In genomic region chr4:172225457-172225856, GRCh38 we compare ENCODE assay signal across 6 cellular contexts.
"Had no signal": no experiment of that assay in that cellular context is flagged by ENCODE, and none has a peak within 500 bp of the region (broad histone marks: within the 10 kb centered on the region; RNA-seq: fewer than 3 reads in every experiment).

No MANE protein-coding gene starts in this region.

- H3K4me3 ChIP-seq: K562 had no signal

- H3K27ac ChIP-seq: HL-60 had no signal

- DNase-seq: IMR-90, KBM-7 had no signal

- ATAC-seq: HepG2, K562 had no signal

- FAIRE-seq: HepG2, HTR-8/SVneo, K562 had no signal
